ENCODE assay signal across 8 cellular contexts in the genomic region with DNA sequence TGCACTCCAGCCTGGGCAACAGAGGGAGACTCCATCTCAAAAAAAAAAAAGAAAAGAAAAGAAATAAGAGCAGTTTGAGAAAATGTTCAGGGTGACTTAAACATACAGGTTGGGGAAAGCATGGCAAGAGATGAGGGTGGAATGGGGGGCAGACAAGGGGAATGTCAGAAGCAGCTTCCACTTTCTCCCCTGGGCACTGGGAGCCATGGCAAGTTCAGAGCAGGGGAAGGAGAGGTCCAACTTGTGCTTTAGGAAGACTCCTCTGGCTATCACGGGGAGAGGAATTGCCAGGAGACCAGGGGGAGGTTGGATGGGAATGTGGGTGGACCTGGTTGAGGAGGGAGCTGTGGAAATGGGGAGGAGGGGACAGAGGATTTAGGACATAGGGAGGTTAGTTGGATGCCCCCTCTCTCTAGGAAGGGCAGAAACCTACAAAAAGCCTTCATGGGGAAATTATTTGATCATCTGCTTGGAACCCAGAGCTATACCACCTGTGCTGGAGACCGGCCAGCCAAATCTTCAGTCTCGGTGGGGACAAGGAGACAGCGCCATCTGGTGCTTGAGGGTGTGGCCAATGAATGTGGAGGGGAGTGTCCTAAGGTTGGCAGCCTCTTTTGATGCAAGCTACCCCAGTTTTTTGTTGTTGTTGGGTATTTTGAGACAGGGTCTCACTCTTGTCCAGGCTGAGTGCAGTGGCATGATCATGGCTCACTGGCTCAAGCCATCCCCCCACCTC. TPM values are rescaled to one million over a fixed set of nuclear protein-coding genes. Genes with fewer than 3 reads are reported as not detected.
DNase-seq lines count a peak whose midpoint lies in the region; ATAC-seq and TF ChIP-seq lines count a peak whose summit lies in the region.

No MANE protein-coding gene starts in this region.

- H3K9me3 ChIP-seq in Peyer's patch (no peaks in the 10 kb centered on the region), left ventricle myocardium inferior (replicated peaks) (no peaks in the 10 kb centered on the region)

- ATAC-seq in GM19467 (IDR thresholded peaks at IDR 0.05; ENCODE audit: unreplicated experiment): no peak

- H3K27me3 ChIP-seq in Peyer's patch (no peaks in the 10 kb centered on the region), left ventricle myocardium inferior (ENCODE audit: low read depth) (no peaks in the 10 kb centered on the region)

- TF ChIP-seq CTCF in Peyer's patch (IDR thresholded peaks at IDR 0.05) (peak in 5 of 6 experiments; percentile 35 to 57 (median 55)), left ventricle myocardium inferior (IDR thresholded peaks at IDR 0.05; ENCODE audit: borderline replicate concordance) (peak; percentile 63)

- TF ChIP-seq POLR2A in Peyer's patch (IDR thresholded peaks at IDR 0.05): no peak

- peaks cover 11% of the 10 kb centered on the region for H3K4me1 Mint-ChIP-seq in activated T-helper 1 cell treated with anti-CD3 and anti-CD28 coated beads, Interleukin-12 subunit alpha, Interleukin-12 subunit beta, Interleukin-2, Interleukin-4 antibody, amounts not matched to agents 30 ng/mL and 10 ng/mL and 1 ng/mL, durations not matched to agents 14 hours and 24 hours and 36 hours (ENCODE audit: low read depth)

- H3K36me3 Mint-ChIP-seq in activated T-helper 1 cell treated with anti-CD3 and anti-CD28 coated beads, Interleukin-12 subunit alpha, Interleukin-12 subunit beta, Interleukin-2, Interleukin-4 antibody, amounts not matched to agents 30 ng/mL and 10 ng/mL and 1 ng/mL, durations not matched to agents 14 hours and 24 hours and 36 hours (ENCODE audit: low read depth): peaks cover 7% of the 10 kb centered on the region

- DNase-seq in COLO668 (lab: John Stamatoyannopoulos, UW; ENCODE audit: unreplicated experiment) (peak; percentile 45), HT-29 (ENCODE audit: low spot score) (peak; percentile 77), Peyer's patch (peak; percentile 67 to 82 (median 71)), left ventricle myocardium inferior (peak; percentile 41), NCI-H226 (no peak)
- DNase-seq in activated T-helper 1 cell treated with anti-CD3 and anti-CD28 coated beads, Interleukin-12 subunit alpha, Interleukin-12 subunit beta, Interleukin-2, Interleukin-4 antibody, amounts not matched to agents 30 ng/mL and 10 ng/mL and 1 ng/mL, durations not matched to agents 14 hours and 24 hours and 36 hours (ENCODE audit: low spot score): peak; percentile 56
- DNase-seq in stimulated activated CD4-positive, alpha-beta T cell treated with anti-CD3 and anti-CD28 coated beads, Interleukin-2, amount 100 ng/mL, for 24 hours: peak; percentile 70 to 73

- H3K4me3 ChIP-seq in Peyer's patch (no peak overlapping the region), left ventricle myocardium inferior (no peak overlapping the region)

- H3K27me3 Mint-ChIP-seq in activated T-helper 1 cell treated with anti-CD3 and anti-CD28 coated beads, Interleukin-12 subunit alpha, Interleukin-12 subunit beta, Interleukin-2, Interleukin-4 antibody, amounts not matched to agents 30 ng/mL and 10 ng/mL and 1 ng/mL, durations not matched to agents 14 hours and 24 hours and 36 hours (ENCODE audit: insufficient read depth): no peaks in the 10 kb centered on the region

- H3K27ac ChIP-seq in Peyer's patch (no peak overlapping the region), left ventricle myocardium inferior (replicated peaks) (no peak overlapping the region)

- H3K36me3 ChIP-seq in Peyer's patch (peaks cover 0 to 14% (median 0%) of the 10 kb centered on the region in 3 donors), left ventricle myocardium inferior (peaks cover 43% of the 10 kb centered on the region)

- H3K4me3 Mint-ChIP-seq in activated T-helper 1 cell treated with anti-CD3 and anti-CD28 coated beads, Interleukin-12 subunit alpha, Interleukin-12 subunit beta, Interleukin-2, Interleukin-4 antibody, amounts not matched to agents 30 ng/mL and 10 ng/mL and 1 ng/mL, durations not matched to agents 14 hours and 24 hours and 36 hours: no peak overlapping the region

- no peak overlapping the region for H3K27ac Mint-ChIP-seq in activated T-helper 1 cell treated with anti-CD3 and anti-CD28 coated beads, Interleukin-12 subunit alpha, Interleukin-12 subunit beta, Interleukin-2, Interleukin-4 antibody, amounts not matched to agents 30 ng/mL and 10 ng/mL and 1 ng/mL, durations not matched to agents 14 hours and 24 hours and 36 hours

- no peaks in the 10 kb centered on the region for H3K9me3 Mint-ChIP-seq in activated T-helper 1 cell treated with anti-CD3 and anti-CD28 coated beads, Interleukin-12 subunit alpha, Interleukin-12 subunit beta, Interleukin-2, Interleukin-4 antibody, amounts not matched to agents 30 ng/mL and 10 ng/mL and 1 ng/mL, durations not matched to agents 14 hours and 24 hours and 36 hours

- H3K4me1 ChIP-seq in Peyer's patch (peaks cover 0 to 7% (median 0%) of the 10 kb centered on the region in 4 donors), left ventricle myocardium inferior (peaks cover 9% of the 10 kb centered on the region)

- intact Hi-C loops in activated T-helper 1 cell treated with anti-CD3 and anti-CD28 coated beads, Interleukin-12 subunit alpha, Interleukin-12 subunit beta, Interleukin-2, Interleukin-4 antibody, amounts not matched to agents 30 ng/mL and 10 ng/mL and 1 ng/mL, durations not matched to agents 14 hours and 24 hours and 36 hours (cut with micrococcal nuclease): loop anchor here (1.0 kb wide), 2 partner anchors 49 to 224 kb away; no protein-coding TSS in a partner anchor
- intact Hi-C loops in left ventricle myocardium inferior (cut with micrococcal nuclease): no loop called here

RNA-seq across cellular contexts. Expression of gene STRN4, which starts 7.3 kb away (rescaled TPM):
- total RNA-seq in HT-29 (2014; rRNA removed; shearing (Covaris generic)): 229 and 268 TPM in 2 replicates
- total RNA-seq in Peyer's patch (100 to 1,000 TPM in 3 of 4 donors, 10 to 100 TPM in 1; 80.9 to 146 (median 116) TPM), left ventricle myocardium inferior (52.7 TPM)
- 106 and 116 TPM in 2 replicates for total RNA-seq in activated T-helper 1 cell treated with anti-CD3 and anti-CD28 coated beads, Interleukin-12 subunit alpha, Interleukin-12 subunit beta, Interleukin-2, Interleukin-4 antibody, amounts not matched to agents 30 ng/mL and 10 ng/mL and 1 ng/mL, durations not matched to agents 14 hours and 24 hours and 36 hours

RNA-seq across cellular contexts. Expression of gene FKRP, which starts 7.7 kb away (rescaled TPM):
- 30.7 and 30.8 TPM in 2 replicates for total RNA-seq in HT-29 (2014; rRNA removed; shearing (Covaris generic))
- 10 to 100 TPM in 3 of 4 donors, 1 to 10 TPM in 1; 9.1 to 18.6 (median 15.3) TPM for total RNA-seq in Peyer's patch
- 25.1 and 26.6 TPM in 2 replicates for total RNA-seq in activated T-helper 1 cell treated with anti-CD3 and anti-CD28 coated beads, Interleukin-12 subunit alpha, Interleukin-12 subunit beta, Interleukin-2, Interleukin-4 antibody, amounts not matched to agents 30 ng/mL and 10 ng/mL and 1 ng/mL, durations not matched to agents 14 hours and 24 hours and 36 hours
- total RNA-seq in left ventricle myocardium inferior: 15.6 TPM

RNA-seq across cellular contexts. Expression of gene SLC1A5, which starts 34.8 kb away (rescaled TPM):
- 772 and 790 TPM in 2 replicates for total RNA-seq in HT-29 (2014; rRNA removed; shearing (Covaris generic))
- total RNA-seq in Peyer's patch: 10 to 100 TPM; 19.8 to 34.7 (median 31.2) TPM
- total RNA-seq in activated T-helper 1 cell treated with anti-CD3 and anti-CD28 coated beads, Interleukin-12 subunit alpha, Interleukin-12 subunit beta, Interleukin-2, Interleukin-4 antibody, amounts not matched to agents 30 ng/mL and 10 ng/mL and 1 ng/mL, durations not matched to agents 14 hours and 24 hours and 36 hours: 264 and 267 TPM in 2 replicates
- 5.9 TPM for total RNA-seq in left ventricle myocardium inferior

RNA-seq across cellular contexts. Expression of gene PRKD2, which starts 36.7 kb away (rescaled TPM):
- total RNA-seq in HT-29 (2014; rRNA removed; shearing (Covaris generic)): 76.0 and 83.3 TPM in 2 replicates
- total RNA-seq in Peyer's patch (10 to 100 TPM; 57.0 to 88.8 (median 64.0) TPM), left ventricle myocardium inferior (7.9 TPM)
- total RNA-seq in activated T-helper 1 cell treated with anti-CD3 and anti-CD28 coated beads, Interleukin-12 subunit alpha, Interleukin-12 subunit beta, Interleukin-2, Interleukin-4 antibody, amounts not matched to agents 30 ng/mL and 10 ng/mL and 1 ng/mL, durations not matched to agents 14 hours and 24 hours and 36 hours: 88.6 and 92.9 TPM in 2 replicates
